In the genomic region with DNA sequence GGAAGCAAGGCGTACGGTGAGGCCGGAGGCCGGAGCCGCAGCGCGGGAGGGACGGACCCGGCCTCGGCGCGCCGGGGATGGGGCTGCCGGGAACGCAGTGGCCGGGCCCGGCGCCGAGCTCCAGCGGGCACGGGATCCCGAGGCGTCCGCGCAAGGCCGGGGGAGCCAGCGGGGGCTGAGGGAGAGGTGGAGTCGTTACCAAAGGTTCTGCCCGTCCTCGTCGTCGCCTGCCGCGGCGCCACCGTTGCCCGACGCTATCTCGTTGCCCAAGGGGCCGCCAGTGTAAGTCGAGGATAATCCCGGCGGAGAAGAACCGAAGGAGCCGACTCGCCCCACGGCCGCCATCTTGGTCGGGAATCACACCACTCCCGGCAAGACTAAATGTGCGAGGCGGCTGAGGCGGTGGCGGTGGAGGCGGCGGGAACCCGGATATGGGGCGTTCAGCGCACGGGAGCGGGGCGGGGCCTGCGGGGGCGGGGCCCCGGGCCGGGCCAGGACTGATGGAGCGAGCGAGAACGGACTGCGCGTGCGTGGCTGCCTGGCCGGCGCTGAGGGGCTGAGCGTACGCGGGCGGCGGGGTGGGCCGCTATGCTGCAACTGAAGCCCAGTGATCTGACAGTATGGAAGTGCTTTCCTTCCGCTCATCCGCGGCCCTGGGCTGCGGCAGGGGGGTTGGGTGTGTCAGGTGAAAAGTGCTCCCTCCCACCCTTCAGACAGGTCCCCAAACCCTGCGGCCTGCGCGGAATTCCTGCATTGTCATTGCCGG, we compare ENCODE assay signal across 1 cellular context.
TF ChIP-seq lines count a peak whose summit lies in the region.

A gene (minus strand): TSS at position 433 of the 766 bp plus-strand sequence. CDS start 88 bp downstream, at position 345.

TF ChIP-seq in HepG2, 621 proteins besides CTCF, POLR2A, EP300 and RAD21 (continued from another document and continues in another):
- TF ChIP-seq, protein P1, sequence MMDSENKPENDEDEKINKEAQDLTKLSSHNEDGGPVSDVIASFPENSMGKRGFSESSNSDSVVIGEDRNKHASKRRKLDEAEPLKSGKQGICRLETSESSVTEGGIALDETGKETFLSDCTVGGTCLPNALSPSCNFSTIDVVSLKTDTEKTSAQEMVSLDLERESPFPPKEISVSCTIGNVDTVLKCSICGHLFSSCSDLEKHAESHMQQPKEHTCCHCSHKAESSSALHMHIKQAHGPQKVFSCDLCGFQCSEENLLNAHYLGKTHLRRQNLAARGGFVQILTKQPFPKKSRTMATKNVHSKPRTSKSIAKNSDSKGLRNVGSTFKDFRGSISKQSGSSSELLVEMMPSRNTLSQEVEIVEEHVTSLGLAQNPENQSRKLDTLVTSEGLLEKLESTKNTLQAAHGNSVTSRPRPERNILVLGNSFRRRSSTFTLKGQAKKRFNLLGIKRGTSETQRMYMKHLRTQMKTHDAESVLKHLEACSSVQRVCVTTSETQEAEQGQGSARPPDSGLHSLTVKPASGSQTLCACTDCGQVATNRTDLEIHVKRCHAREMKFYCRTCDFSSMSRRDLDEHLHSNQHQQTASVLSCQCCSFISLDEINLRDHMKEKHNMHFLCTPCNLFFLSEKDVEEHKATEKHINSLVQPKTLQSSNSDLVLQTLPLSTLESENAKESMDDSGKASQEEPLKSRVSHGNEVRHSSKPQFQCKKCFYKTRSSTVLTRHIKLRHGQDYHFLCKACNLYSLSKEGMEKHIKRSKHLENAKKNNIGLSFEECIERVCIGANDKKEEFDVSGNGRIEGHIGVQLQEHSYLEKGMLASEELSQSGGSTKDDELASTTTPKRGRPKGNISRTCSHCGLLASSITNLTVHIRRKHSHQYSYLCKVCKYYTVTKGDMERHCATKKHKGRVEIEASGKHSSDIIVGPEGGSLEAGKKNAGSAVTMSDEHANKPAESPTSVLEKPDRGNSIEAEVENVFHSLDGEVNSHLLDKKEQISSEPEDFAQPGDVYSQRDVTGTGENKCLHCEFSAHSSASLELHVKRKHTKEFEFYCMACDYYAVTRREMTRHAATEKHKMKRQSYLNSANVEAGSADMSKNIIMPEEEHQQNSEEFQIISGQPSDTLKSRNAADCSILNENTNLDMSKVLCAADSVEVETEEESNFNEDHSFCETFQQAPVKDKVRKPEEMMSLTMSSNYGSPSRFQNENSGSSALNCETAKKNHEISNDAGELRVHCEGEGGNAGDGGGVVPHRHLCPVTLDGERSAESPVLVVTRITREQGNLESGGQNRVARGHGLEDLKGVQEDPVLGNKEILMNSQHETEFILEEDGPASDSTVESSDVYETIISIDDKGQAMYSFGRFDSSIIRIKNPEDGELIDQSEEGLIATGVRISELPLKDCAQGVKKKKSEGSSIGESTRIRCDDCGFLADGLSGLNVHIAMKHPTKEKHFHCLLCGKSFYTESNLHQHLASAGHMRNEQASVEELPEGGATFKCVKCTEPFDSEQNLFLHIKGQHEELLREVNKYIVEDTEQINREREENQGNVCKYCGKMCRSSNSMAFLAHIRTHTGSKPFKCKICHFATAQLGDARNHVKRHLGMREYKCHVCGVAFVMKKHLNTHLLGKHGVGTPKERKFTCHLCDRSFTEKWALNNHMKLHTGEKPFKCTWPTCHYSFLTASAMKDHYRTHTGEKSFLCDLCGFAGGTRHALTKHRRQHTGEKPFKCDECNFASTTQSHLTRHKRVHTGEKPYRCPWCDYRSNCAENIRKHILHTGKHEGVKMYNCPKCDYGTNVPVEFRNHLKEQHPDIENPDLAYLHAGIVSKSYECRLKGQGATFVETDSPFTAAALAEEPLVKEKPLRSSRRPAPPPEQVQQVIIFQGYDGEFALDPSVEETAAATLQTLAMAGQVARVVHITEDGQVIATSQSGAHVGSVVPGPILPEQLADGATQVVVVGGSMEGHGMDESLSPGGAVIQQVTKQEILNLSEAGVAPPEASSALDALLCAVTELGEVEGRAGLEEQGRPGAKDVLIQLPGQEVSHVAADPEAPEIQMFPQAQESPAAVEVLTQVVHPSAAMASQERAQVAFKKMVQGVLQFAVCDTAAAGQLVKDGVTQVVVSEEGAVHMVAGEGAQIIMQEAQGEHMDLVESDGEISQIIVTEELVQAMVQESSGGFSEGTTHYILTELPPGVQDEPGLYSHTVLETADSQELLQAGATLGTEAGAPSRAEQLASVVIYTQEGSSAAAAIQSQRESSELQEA (CRISPR knock-in tag; IDR thresholded peaks at IDR 0.05; ENCODE audit: not compliant biosample characterization) = no peak
- no peak for TF ChIP-seq ZNF660 (CRISPR knock-in tag; IDR thresholded peaks at IDR 0.05; ENCODE audit: borderline replicate concordance, low read depth)
- TF ChIP-seq SMC3 (IDR thresholded peaks at IDR 0.05; ENCODE audit: low read length) = no peak
- TF ChIP-seq, protein P2, sequence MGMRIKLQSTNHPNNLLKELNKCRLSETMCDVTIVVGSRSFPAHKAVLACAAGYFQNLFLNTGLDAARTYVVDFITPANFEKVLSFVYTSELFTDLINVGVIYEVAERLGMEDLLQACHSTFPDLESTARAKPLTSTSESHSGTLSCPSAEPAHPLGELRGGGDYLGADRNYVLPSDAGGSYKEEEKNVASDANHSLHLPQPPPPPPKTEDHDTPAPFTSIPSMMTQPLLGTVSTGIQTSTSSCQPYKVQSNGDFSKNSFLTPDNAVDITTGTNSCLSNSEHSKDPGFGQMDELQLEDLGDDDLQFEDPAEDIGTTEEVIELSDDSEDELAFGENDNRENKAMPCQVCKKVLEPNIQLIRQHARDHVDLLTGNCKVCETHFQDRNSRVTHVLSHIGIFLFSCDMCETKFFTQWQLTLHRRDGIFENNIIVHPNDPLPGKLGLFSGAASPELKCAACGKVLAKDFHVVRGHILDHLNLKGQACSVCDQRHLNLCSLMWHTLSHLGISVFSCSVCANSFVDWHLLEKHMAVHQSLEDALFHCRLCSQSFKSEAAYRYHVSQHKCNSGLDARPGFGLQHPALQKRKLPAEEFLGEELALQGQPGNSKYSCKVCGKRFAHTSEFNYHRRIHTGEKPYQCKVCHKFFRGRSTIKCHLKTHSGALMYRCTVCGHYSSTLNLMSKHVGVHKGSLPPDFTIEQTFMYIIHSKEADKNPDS (CRISPR knock-in tag; IDR thresholded peaks at IDR 0.05) = no peak
- TF ChIP-seq, protein P3, sequence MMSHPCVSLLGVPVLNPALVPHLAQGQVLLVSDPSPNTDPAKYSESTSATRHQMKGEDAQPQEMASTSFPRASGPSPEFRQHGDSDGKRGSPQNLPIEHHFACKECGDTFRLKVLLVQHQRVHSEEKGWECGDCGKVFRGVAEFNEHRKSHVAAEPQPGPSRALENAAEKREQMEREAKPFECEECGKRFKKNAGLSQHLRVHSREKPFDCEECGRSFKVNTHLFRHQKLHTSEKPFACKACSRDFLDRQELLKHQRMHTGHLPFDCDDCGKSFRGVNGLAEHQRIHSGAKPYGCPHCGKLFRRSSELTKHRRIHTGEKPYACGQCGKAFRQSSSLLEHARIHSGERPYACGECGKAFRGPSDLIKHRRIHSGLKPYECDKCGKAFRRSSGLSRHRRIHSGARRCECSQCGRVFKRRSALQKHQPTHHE (CRISPR knock-in tag; IDR thresholded peaks at IDR 0.05; ENCODE audit: borderline replicate concordance) = 0 out of 2 replicates have a peak, but pooled peaks have one; percentile 29
- TF ChIP-seq XRCC5 (optimal IDR thresholded peaks at IDR 0.05; ENCODE audit: low read length) = no peak
- no peak for TF ChIP-seq HOXA5 (CRISPR knock-in tag; IDR thresholded peaks at IDR 0.05)
- TF ChIP-seq SRSF9 (IDR thresholded peaks at IDR 0.05; ENCODE audit: borderline replicate concordance, insufficient read depth, low read depth, low read length, poor library complexity, severe bottlenecking) = no peak
- TF ChIP-seq ZNF644 (CRISPR knock-in tag; IDR thresholded peaks at IDR 0.05; ENCODE audit: low read depth) = no peak
- TF ChIP-seq SETDB1 (CRISPR knock-in tag; IDR thresholded peaks at IDR 0.05; ENCODE audit: borderline replicate concordance) = no peak
- TF ChIP-seq SKI (IDR thresholded peaks at IDR 0.05; ENCODE audit: partially characterized antibody) = peak; percentile 9
- TF ChIP-seq STAT5B (CRISPR knock-in tag; IDR thresholded peaks at IDR 0.05) = no peak
- no peak for TF ChIP-seq HMGA1 (CRISPR knock-in tag; conservative IDR thresholded peaks at IDR 0.05)
- no peak for TF ChIP-seq ZNF530 (CRISPR knock-in tag; IDR thresholded peaks at IDR 0.05; ENCODE audit: low read depth)
- TF ChIP-seq, protein P4, sequence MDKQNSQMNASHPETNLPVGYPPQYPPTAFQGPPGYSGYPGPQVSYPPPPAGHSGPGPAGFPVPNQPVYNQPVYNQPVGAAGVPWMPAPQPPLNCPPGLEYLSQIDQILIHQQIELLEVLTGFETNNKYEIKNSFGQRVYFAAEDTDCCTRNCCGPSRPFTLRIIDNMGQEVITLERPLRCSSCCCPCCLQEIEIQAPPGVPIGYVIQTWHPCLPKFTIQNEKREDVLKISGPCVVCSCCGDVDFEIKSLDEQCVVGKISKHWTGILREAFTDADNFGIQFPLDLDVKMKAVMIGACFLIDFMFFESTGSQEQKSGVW (CRISPR knock-in tag; IDR thresholded peaks at IDR 0.05; ENCODE audit: borderline replicate concordance) = no peak
- TF ChIP-seq PPARG (CRISPR knock-in tag; conservative IDR thresholded peaks at IDR 0.05) = 0 out of 2 replicates have a peak, but pooled peaks have one; percentile 16
- TF ChIP-seq ZMYM4 (CRISPR knock-in tag; IDR thresholded peaks at IDR 0.05) = no peak; the same call in 1 of the 2 replicates
- TF ChIP-seq, protein P5, sequence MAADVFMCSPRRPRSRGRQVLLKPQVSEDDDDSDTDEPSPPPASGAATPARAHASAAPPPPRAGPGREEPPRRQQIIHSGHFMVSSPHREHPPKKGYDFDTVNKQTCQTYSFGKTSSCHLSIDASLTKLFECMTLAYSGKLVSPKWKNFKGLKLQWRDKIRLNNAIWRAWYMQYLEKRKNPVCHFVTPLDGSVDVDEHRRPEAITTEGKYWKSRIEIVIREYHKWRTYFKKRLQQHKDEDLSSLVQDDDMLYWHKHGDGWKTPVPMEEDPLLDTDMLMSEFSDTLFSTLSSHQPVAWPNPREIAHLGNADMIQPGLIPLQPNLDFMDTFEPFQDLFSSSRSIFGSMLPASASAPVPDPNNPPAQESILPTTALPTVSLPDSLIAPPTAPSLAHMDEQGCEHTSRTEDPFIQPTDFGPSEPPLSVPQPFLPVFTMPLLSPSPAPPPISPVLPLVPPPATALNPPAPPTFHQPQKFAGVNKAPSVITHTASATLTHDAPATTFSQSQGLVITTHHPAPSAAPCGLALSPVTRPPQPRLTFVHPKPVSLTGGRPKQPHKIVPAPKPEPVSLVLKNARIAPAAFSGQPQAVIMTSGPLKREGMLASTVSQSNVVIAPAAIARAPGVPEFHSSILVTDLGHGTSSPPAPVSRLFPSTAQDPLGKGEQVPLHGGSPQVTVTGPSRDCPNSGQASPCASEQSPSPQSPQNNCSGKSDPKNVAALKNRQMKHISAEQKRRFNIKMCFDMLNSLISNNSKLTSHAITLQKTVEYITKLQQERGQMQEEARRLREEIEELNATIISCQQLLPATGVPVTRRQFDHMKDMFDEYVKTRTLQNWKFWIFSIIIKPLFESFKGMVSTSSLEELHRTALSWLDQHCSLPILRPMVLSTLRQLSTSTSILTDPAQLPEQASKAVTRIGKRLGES (CRISPR knock-in tag; IDR thresholded peaks at IDR 0.05; ENCODE audit: borderline replicate concordance) = no peak; the same call in 1 of the 2 replicates
- TF ChIP-seq, protein P6, sequence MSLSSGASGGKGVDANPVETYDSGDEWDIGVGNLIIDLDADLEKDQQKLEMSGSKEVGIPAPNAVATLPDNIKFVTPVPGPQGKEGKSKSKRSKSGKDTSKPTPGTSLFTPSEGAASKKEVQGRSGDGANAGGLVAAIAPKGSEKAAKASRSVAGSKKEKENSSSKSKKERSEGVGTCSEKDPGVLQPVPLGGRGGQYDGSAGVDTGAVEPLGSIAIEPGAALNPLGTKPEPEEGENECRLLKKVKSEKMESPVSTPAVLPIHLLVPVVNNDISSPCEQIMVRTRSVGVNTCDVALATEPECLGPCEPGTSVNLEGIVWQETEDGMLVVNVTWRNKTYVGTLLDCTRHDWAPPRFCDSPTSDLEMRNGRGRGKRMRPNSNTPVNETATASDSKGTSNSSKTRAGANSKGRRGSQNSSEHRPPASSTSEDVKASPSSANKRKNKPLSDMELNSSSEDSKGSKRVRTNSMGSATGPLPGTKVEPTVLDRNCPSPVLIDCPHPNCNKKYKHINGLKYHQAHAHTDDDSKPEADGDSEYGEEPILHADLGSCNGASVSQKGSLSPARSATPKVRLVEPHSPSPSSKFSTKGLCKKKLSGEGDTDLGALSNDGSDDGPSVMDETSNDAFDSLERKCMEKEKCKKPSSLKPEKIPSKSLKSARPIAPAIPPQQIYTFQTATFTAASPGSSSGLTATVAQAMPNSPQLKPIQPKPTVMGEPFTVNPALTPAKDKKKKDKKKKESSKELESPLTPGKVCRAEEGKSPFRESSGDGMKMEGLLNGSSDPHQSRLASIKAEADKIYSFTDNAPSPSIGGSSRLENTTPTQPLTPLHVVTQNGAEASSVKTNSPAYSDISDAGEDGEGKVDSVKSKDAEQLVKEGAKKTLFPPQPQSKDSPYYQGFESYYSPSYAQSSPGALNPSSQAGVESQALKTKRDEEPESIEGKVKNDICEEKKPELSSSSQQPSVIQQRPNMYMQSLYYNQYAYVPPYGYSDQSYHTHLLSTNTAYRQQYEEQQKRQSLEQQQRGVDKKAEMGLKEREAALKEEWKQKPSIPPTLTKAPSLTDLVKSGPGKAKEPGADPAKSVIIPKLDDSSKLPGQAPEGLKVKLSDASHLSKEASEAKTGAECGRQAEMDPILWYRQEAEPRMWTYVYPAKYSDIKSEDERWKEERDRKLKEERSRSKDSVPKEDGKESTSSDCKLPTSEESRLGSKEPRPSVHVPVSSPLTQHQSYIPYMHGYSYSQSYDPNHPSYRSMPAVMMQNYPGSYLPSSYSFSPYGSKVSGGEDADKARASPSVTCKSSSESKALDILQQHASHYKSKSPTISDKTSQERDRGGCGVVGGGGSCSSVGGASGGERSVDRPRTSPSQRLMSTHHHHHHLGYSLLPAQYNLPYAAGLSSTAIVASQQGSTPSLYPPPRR (CRISPR knock-in tag; IDR thresholded peaks at IDR 0.05; ENCODE audit: borderline replicate concordance) = no peak
- no peak for TF ChIP-seq ELF4 (CRISPR knock-in tag; IDR thresholded peaks at IDR 0.05; ENCODE audit: borderline replicate concordance)
